In the genomic region with DNA sequence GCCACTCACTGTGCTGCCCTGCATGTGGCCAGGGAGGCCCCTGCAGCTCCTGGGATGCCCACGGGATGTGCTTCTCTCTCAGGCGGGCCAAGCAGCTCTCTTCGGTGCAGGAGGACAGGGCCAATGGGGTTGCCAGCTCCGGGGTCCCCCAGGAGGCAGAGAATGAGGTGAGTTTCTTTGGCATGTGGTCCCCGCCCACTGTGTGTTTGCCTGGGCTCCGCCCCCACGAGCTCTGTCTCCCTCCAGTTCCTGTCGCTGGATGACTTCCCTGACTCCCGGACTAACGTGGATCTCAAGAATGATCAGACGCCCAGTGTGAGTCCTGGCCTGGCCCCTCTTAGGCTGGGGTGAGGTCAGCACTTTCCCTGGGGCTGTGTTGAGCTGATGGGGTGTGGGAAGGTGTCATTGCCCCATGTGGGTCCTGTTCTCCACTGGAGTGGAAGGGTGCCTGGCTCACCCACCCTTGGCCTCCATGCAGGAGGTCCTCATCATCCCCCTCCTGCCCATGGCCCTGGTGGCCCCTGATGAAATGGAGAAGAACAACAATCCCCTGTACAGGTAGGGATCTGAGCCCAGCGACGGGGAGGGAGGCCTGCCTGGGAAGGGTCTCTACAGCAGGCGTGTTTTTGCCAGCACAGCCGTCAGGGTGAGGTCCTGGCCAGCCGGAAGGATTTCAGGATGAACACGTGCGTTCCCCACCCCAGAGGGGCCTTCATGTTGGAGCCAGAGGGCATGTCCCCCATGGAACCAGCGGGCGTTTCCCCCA, we compare ENCODE assay signal across 16 cellular contexts. TPM values are rescaled to one million over a fixed set of nuclear protein-coding genes. Genes with fewer than 3 reads are reported as not detected.
A peak's percentile ranks its signal among the peaks of the same experiment; 100 is the strongest.
DNase-seq lines count a peak whose midpoint lies in the region; ATAC-seq, FAIRE-seq and TF ChIP-seq lines count a peak whose summit lies in the region.
"Had no signal": no experiment of that assay in that cellular context is flagged by ENCODE, and none has a peak within 500 bp of the region (broad histone marks: within the 10 kb centered on the region; RNA-seq: fewer than 3 reads in every experiment).

No MANE protein-coding gene starts in this region.

- H3K9me1 ChIP-seq in K562 (ENCODE audit: control insufficient read depth, insufficient read depth, low read length), result no peaks in the 10 kb centered on the region

- WGBS in K562 (ENCODE audit: insufficient coverage, low coverage, missing lambda C conversion rate), result 92% methylated on average over 16 of the region's 20 CpGs
- 86 to 88% methylated on average over 18 to 19 of the region's 20 CpGs for WGBS in lower leg skin, 2 donors

- H3K27me3 Mint-ChIP-seq in GM23338 (ENCODE audit: insufficient read depth, low read depth, poor library complexity) (peaks cover 8% of the 10 kb centered on the region), memory B cell (no peaks in the 10 kb centered on the region)

- TF ChIP-seq EP300 in K562 (IDR thresholded peaks at IDR 0.05; ENCODE audit: low read length), result no peak

- peaks cover 27% of the 10 kb centered on the region for H3K79me2 ChIP-seq in GM23338 (replicated peaks; ENCODE audit: insufficient read depth)
- H3K79me2 ChIP-seq in K562 (ENCODE audit: control insufficient read depth, insufficient read depth, low read length), result peaks cover 32% of the 10 kb centered on the region

- no peaks in the 10 kb centered on the region for H3F3A ChIP-seq in GM23338 (replicated peaks; ENCODE audit: low read depth)

- TF ChIP-seq RAD21 in K562 (CRISPR knock-in tag; conservative IDR thresholded peaks at IDR 0.05 in 1 of 2, IDR thresholded peaks at IDR 0.05 in 1 of 2), result no peak

- no peak overlapping the region for H3K27ac Mint-ChIP-seq in GM23338
- H3K27ac Mint-ChIP-seq in memory B cell, result peak overlapping the region; percentile 50
- H3K27ac Mint-ChIP-seq: CD8-positive, alpha-beta T cell had no signal

- H3K4me3 ChIP-seq in GM23338 (no peak overlapping the region), K562 (no peak overlapping the region), lower leg skin (ENCODE audit: low read depth, poor library complexity, severe bottlenecking) (no peak overlapping the region)
- H3K4me3 ChIP-seq: A549 had no signal

- H3K9me2 ChIP-seq in GM23338 (ENCODE audit: insufficient read depth), result no peaks in the 10 kb centered on the region

- TF ChIP-seq CTCF in GM23338 (conservative IDR thresholded peaks at IDR 0.05; ENCODE audit: low read depth in 2 of 2) (no peak), K562 (IDR thresholded peaks at IDR 0.05 in 2 of 3, conservative IDR thresholded peaks at IDR 0.05 in 1 of 3; ENCODE audit: insufficient read depth in 2 of 3, low read depth in 1 of 3, low read length in 3 of 3) (no peak), lower leg skin (IDR thresholded peaks at IDR 0.05) (no peak)

- no TSS peak for BruUV-seq in K562 (replicated peaks; lab: Mats Ljungman, UMichigan)

- H3K36me3 Mint-ChIP-seq in GM23338 (ENCODE audit: low read depth), result peaks cover 13% of the 10 kb centered on the region
- H3K36me3 Mint-ChIP-seq in memory B cell, result peaks cover 14% of the 10 kb centered on the region

- H3K27ac ChIP-seq in GM23338 (ENCODE audit: low read depth) (no peak overlapping the region), K562 (ENCODE audit: extremely low read depth, low read depth, low read length) (no peak overlapping the region)
- H3K27ac ChIP-seq: A549 had no signal

- no peak for FAIRE-seq in K562 (lab: Jason Lieb, UNC)
- FAIRE-seq: A549, GM19239, H54, HepG2, HTR-8/SVneo had no signal

- H4K20me1 ChIP-seq in GM23338 (replicated peaks; ENCODE audit: insufficient read depth) (peaks cover 12% of the 10 kb centered on the region; the same call in 1 of the 2 replicates), K562 (replicated peaks; ENCODE audit: control insufficient read depth, insufficient read depth, low read length) (no peaks in the 10 kb centered on the region)

- H3K9me3 Mint-ChIP-seq in GM23338 (no peaks in the 10 kb centered on the region; the same call in 2 of the 3 replicates), memory B cell (no peaks in the 10 kb centered on the region)
- H3K9me3 Mint-ChIP-seq: CD8-positive, alpha-beta T cell had no signal

- H3K4me1 ChIP-seq in GM23338 (ENCODE audit: insufficient read depth) (no peaks in the 10 kb centered on the region), K562 (replicated peaks in 1 of 2; ENCODE audit: control insufficient read depth in 2 of 2, insufficient read depth in 2 of 2, low read length in 2 of 2) (peaks cover 0 to 5% of the 10 kb centered on the region in 2 experiments; a peak in 2 of 5 replicates)
- H3K4me1 ChIP-seq: A549 had no signal

- H3K4me2 ChIP-seq in GM23338, result no peak overlapping the region
- no peak overlapping the region for H3K4me2 ChIP-seq in K562 (ENCODE audit: insufficient read depth, low read length)
- H3K4me2 ChIP-seq: A549 had no signal

- no peaks in the 10 kb centered on the region; the same call in 2 of the 3 replicates for H3K4me1 Mint-ChIP-seq in GM23338
- H3K4me1 Mint-ChIP-seq in memory B cell, result peaks cover 8% of the 10 kb centered on the region
- H3K4me1 Mint-ChIP-seq: CD14-positive monocyte had no signal

- in situ Hi-C loops in K562 (cut with MboI), result no loop called here

- peak; percentile 17 for DNase-seq in D341Med (ENCODE audit: low spot score)
- DNase-seq in GM23338 (ENCODE audit: low spot score), result no peak
- DNase-seq in K562 (ENCODE audit: extremely low read depth in 1 of 4, low spot score in 3 of 4), result no peak
- DNase-seq in memory B cell (ENCODE audit: low spot score in 2 of 2), result no peak
- DNase-seq in erythroblast (lab: John Stamatoyannopoulos, UW), result no peak
- no peak for DNase-seq in lower leg skin (ENCODE audit: low spot score in 2 of 2)
- DNase-seq: CD8-positive, alpha-beta T cell; COR-L47; GF-D8 had no signal

- POLR2A ChIA-PET in K562 (lab: Yijun Ruan, JAX), result interaction anchor here (0.6 to 2.7 kb wide), 3 partner anchors 8 to 285 kb away, joined by 4 to 11 read pairs (median 6); a partner anchor contains a TSS

- H3K27me3 ChIP-seq in GM23338 (ENCODE audit: insufficient read depth) (no peaks in the 10 kb centered on the region), K562 (ENCODE audit: control insufficient read depth in 2 of 2, insufficient read depth in 2 of 2, low read length in 2 of 2) (no peaks in the 10 kb centered on the region)

- H3K36me3 ChIP-seq in GM23338 (ENCODE audit: insufficient read depth) (no peaks in the 10 kb centered on the region; the same call in 1 of the 2 replicates), K562 (ENCODE audit: control insufficient read depth, insufficient read depth, low read length) (peaks cover 68% of the 10 kb centered on the region; the same call in 1 of the 3 replicates)

- CTCF ChIA-PET in K562 (lab: Yijun Ruan, JAX; ENCODE audit: low intra/inter-chr PET ratio), result no interaction called here

- TF ChIP-seq POLR2A in K562 (conservative IDR thresholded peaks at IDR 0.05), result no peak
- TF ChIP-seq POLR2A in erythroblast (IDR thresholded peaks at IDR 0.05; ENCODE audit: low read length), result no peak
- TF ChIP-seq POLR2A in lower leg skin (IDR thresholded peaks at IDR 0.05), result no peak

- ATAC-seq in GM23338 (peak; percentile 56; the same call in 2 of the 3 replicates), K562 (no peak), memory B cell (ENCODE audit: low read depth) (no peak), HG03457 (IDR thresholded peaks at IDR 0.05; ENCODE audit: unreplicated experiment) (no peak)
- ATAC-seq: A549; CD8-positive, alpha-beta T cell; HepG2 had no signal

- no peaks in the 10 kb centered on the region for H3K9me3 ChIP-seq in K562 (replicated peaks; ENCODE audit: control insufficient read depth, insufficient read depth, low read depth, low read length)
- H3K9me3 ChIP-seq: A549 had no signal

- no peak overlapping the region; a peak in 1 of 4 replicates for H3K9ac ChIP-seq in K562 (ENCODE audit: insufficient read depth in 1 of 2, low read depth in 2 of 2, low read length in 2 of 2)

- intact Hi-C loops in K562 (cut with micrococcal nuclease), result no loop called here
- intact Hi-C loops in lower leg skin (cut with DNase I; ENCODE audit: low total_unique reads), result no loop called here

- H2AFZ ChIP-seq in GM23338 (no peak overlapping the region), K562 (ENCODE audit: low read depth, low read length) (no peak overlapping the region)

- no peak overlapping the region for H3K4me3 Mint-ChIP-seq in GM23338
- H3K4me3 Mint-ChIP-seq in memory B cell, result no peak overlapping the region
- H3K4me3 Mint-ChIP-seq: CD14-positive monocyte; CD8-positive, alpha-beta T cell had no signal

RNA-seq across cellular contexts. Expression of a gene that starts 7.7 kb away (rescaled TPM):
- total RNA-seq in GM23338 (2014; rRNA removed; shearing (Covaris generic)), result 1.6 and 4.9 TPM in 2 replicates
- polyA plus RNA-seq in GM23338 (2016; fragmentation: Nextera tagmentation; extraction: Ambion mirVana) (1.1 and 2.6 TPM in 2 replicates), K562 (2011; rRNA removed) (1.1 and 2.2 TPM in 2 replicates), K562 (2014; fragmentation: Illumina TruSeq; extraction: Trizol) (0.34 TPM in 1 of 2 replicates, not detected in the other), K562 (2014; fragmentation: Nextera tagmentation; extraction: Ambion mirVana) (not detected), K562 (2014; rRNA removed) (1.0 and 2.2 TPM in 2 replicates)
- total RNA-seq in K562 (2011; cell fraction: chromatin; rRNA removed; ENCODE audit: low replicate concordance), result not detected in 2 replicates
- 1.0 and 3.9 TPM in 2 replicates for total RNA-seq in K562 (2011; cell fraction: nucleolus; rRNA removed)
- not detected in 2 replicates for total RNA-seq in K562 (2011; cell fraction: nucleoplasm; rRNA removed)
- total RNA-seq in K562 (2014; rRNA removed) (2.2 and 2.6 TPM in 2 replicates), K562 (2014; rRNA removed; fragmentation: Illumina TruSeq; extraction: Trizol) (not detected in 2 replicates), K562 (2015; rRNA removed; fragmentation: Illumina TruSeq; extraction: Trizol) (0.26 and 0.69 TPM in 2 replicates), K562 (2021) (4.0 and 8.9 TPM in 2 replicates), lower leg skin (1 to 10 TPM; 1.5 to 9.4 (median 4.4) TPM)
- polyA plus RNA-seq in K562 (2011; cell fraction: cytosol; rRNA removed), result 2.9 and 6.2 TPM in 2 replicates
- 0.51 and 1.7 TPM in 2 replicates for polyA plus RNA-seq in K562 (2011; cell fraction: nucleus; rRNA removed)
- polyA plus RNA-seq in K562 (2012), result 1.7 and 7.0 TPM in 2 replicates
- polyA minus RNA-seq in K562 (2011; rRNA and poly(A)+ RNA removed), result not detected in 2 replicates
- 1.2 TPM in 1 of 2 replicates, not detected in the other for polyA minus RNA-seq in K562 (2011; cell fraction: cytosol; rRNA and poly(A)+ RNA removed)
- 0.89 and 1.2 TPM in 2 replicates for polyA minus RNA-seq in K562 (2011; cell fraction: nucleus; rRNA and poly(A)+ RNA removed)

RNA-seq across cellular contexts. Expression of a gene that starts 9.7 kb away (rescaled TPM):
- 76.1 and 77.5 TPM in 2 replicates for total RNA-seq in GM23338 (2014; rRNA removed; shearing (Covaris generic))
- 52.2 and 60.7 TPM in 2 replicates for polyA plus RNA-seq in GM23338 (2016; fragmentation: Nextera tagmentation; extraction: Ambion mirVana)
- 73.5 and 259 TPM in 2 replicates for total RNA-seq in K562 (2011; cell fraction: chromatin; rRNA removed; ENCODE audit: low replicate concordance)
- 203 and 218 TPM in 2 replicates for total RNA-seq in K562 (2011; cell fraction: nucleolus; rRNA removed)
- 91.6 and 121 TPM in 2 replicates for total RNA-seq in K562 (2011; cell fraction: nucleoplasm; rRNA removed)
- 72.3 and 79.2 TPM in 2 replicates for total RNA-seq in K562 (2014; rRNA removed)
- 20.2 and 24.3 TPM in 2 replicates for total RNA-seq in K562 (2014; rRNA removed; fragmentation: Illumina TruSeq; extraction: Trizol)
- 40.5 and 42.9 TPM in 2 replicates for total RNA-seq in K562 (2015; rRNA removed; fragmentation: Illumina TruSeq; extraction: Trizol)
- 83.2 and 88.6 TPM in 2 replicates for total RNA-seq in K562 (2021)
- polyA plus RNA-seq in K562 (2011; rRNA removed), result 31.2 and 43.9 TPM in 2 replicates
- polyA plus RNA-seq in K562 (2011; cell fraction: cytosol; rRNA removed), result 48.1 and 62.5 TPM in 2 replicates
- 140 and 169 TPM in 2 replicates for polyA plus RNA-seq in K562 (2011; cell fraction: nucleus; rRNA removed)
- 46.4 and 80.8 TPM in 2 replicates for polyA plus RNA-seq in K562 (2012)
- 32.4 and 44.0 TPM in 2 replicates for polyA plus RNA-seq in K562 (2014; fragmentation: Illumina TruSeq; extraction: Trizol)
- 10 to 100 TPM in 1 of 2 experiments, 1 to 10 TPM in 1; 3.6 to 10.0 TPM for polyA plus RNA-seq in K562 (2014; fragmentation: Nextera tagmentation; extraction: Ambion mirVana)
- 63.3 and 67.1 TPM in 2 replicates for polyA plus RNA-seq in K562 (2014; rRNA removed)
- polyA minus RNA-seq in K562 (2011; rRNA and poly(A)+ RNA removed), result 20.3 and 21.0 TPM in 2 replicates
- 44.2 and 53.0 TPM in 2 replicates for polyA minus RNA-seq in K562 (2011; cell fraction: cytosol; rRNA and poly(A)+ RNA removed)
- 37.6 and 55.5 TPM in 2 replicates for polyA minus RNA-seq in K562 (2011; cell fraction: nucleus; rRNA and poly(A)+ RNA removed)
- total RNA-seq in lower leg skin, result 10 to 100 TPM; 40.7 to 54.3 (median 41.5) TPM

RNA-seq across cellular contexts. Expression of a gene that starts 10.2 kb away (rescaled TPM):
- total RNA-seq in GM23338 (2014; rRNA removed; shearing (Covaris generic)), result 30.7 and 36.3 TPM in 2 replicates
- 14.6 and 15.6 TPM in 2 replicates for polyA plus RNA-seq in GM23338 (2016; fragmentation: Nextera tagmentation; extraction: Ambion mirVana)
- total RNA-seq in K562 (2011; cell fraction: chromatin; rRNA removed; ENCODE audit: low replicate concordance), result 23.7 and 131 TPM in 2 replicates
- total RNA-seq in K562 (2011; cell fraction: nucleolus; rRNA removed), result 145 and 174 TPM in 2 replicates
- total RNA-seq in K562 (2011; cell fraction: nucleoplasm; rRNA removed), result 53.0 and 58.1 TPM in 2 replicates
- total RNA-seq in K562 (2014; rRNA removed), result 18.1 and 26.0 TPM in 2 replicates
- 0.67 and 1.2 TPM in 2 replicates for total RNA-seq in K562 (2014; rRNA removed; fragmentation: Illumina TruSeq; extraction: Trizol)
- 7.5 and 7.6 TPM in 2 replicates for total RNA-seq in K562 (2015; rRNA removed; fragmentation: Illumina TruSeq; extraction: Trizol)
- total RNA-seq in K562 (2021), result 35.8 and 37.1 TPM in 2 replicates
- polyA plus RNA-seq in K562 (2011; rRNA removed), result 8.8 and 19.2 TPM in 2 replicates
- 17.7 and 43.8 TPM in 2 replicates for polyA plus RNA-seq in K562 (2011; cell fraction: cytosol; rRNA removed)
- 202 and 324 TPM in 2 replicates for polyA plus RNA-seq in K562 (2011; cell fraction: nucleus; rRNA removed)
- polyA plus RNA-seq in K562 (2012), result 22.2 and 47.8 TPM in 2 replicates
- 3.2 and 13.6 TPM in 2 replicates for polyA plus RNA-seq in K562 (2014; fragmentation: Illumina TruSeq; extraction: Trizol)
- under 1 TPM; 0.08 to 0.39 TPM for polyA plus RNA-seq in K562 (2014; fragmentation: Nextera tagmentation; extraction: Ambion mirVana)
- 31.7 and 32.7 TPM in 2 replicates for polyA plus RNA-seq in K562 (2014; rRNA removed)
- 3.2 and 3.9 TPM in 2 replicates for polyA minus RNA-seq in K562 (2011; rRNA and poly(A)+ RNA removed)
- polyA minus RNA-seq in K562 (2011; cell fraction: cytosol; rRNA and poly(A)+ RNA removed), result 17.6 and 18.8 TPM in 2 replicates
- polyA minus RNA-seq in K562 (2011; cell fraction: nucleus; rRNA and poly(A)+ RNA removed), result 38.4 and 48.2 TPM in 2 replicates
- 10 to 100 TPM; 34.8 to 47.2 (median 38.8) TPM for total RNA-seq in lower leg skin

RNA-seq across cellular contexts. Expression of a gene that starts 12.1 kb away (rescaled TPM):
- 0.28 and 1.2 TPM in 2 replicates for total RNA-seq in GM23338 (2014; rRNA removed; shearing (Covaris generic))
- 1.8 and 1.9 TPM in 2 replicates for polyA plus RNA-seq in GM23338 (2016; fragmentation: Nextera tagmentation; extraction: Ambion mirVana)
- total RNA-seq in K562 (2011; cell fraction: chromatin; rRNA removed; ENCODE audit: low replicate concordance), result 0.30 TPM in 1 of 2 replicates, not detected in the other
- 1.3 and 1.4 TPM in 2 replicates for total RNA-seq in K562 (2011; cell fraction: nucleolus; rRNA removed)
- 0.46 TPM in 1 of 2 replicates, not detected in the other for total RNA-seq in K562 (2011; cell fraction: nucleoplasm; rRNA removed)
- total RNA-seq in K562 (2014; rRNA removed), result 2.4 and 3.7 TPM in 2 replicates
- total RNA-seq in K562 (2014; rRNA removed; fragmentation: Illumina TruSeq; extraction: Trizol), result not detected in 2 replicates
- total RNA-seq in K562 (2015; rRNA removed; fragmentation: Illumina TruSeq; extraction: Trizol), result not detected in 2 replicates
- total RNA-seq in K562 (2021), result 2.6 and 4.0 TPM in 2 replicates
- 0.17 and 0.27 TPM in 2 replicates for polyA plus RNA-seq in K562 (2011; rRNA removed)
- polyA plus RNA-seq in K562 (2011; cell fraction: cytosol; rRNA removed), result 1.0 and 5.9 TPM in 2 replicates
- 0.77 and 1.7 TPM in 2 replicates for polyA plus RNA-seq in K562 (2011; cell fraction: nucleus; rRNA removed)
- polyA plus RNA-seq in K562 (2012), result 2.1 and 4.6 TPM in 2 replicates
- not detected in 2 replicates for polyA plus RNA-seq in K562 (2014; fragmentation: Illumina TruSeq; extraction: Trizol)
- under 1 TPM in 1 of 2 experiments, not detected in 1; 0.03 TPM for polyA plus RNA-seq in K562 (2014; fragmentation: Nextera tagmentation; extraction: Ambion mirVana)
- 2.7 and 2.8 TPM in 2 replicates for polyA plus RNA-seq in K562 (2014; rRNA removed)
- polyA minus RNA-seq in K562 (2011; rRNA and poly(A)+ RNA removed), result not detected in 2 replicates
- polyA minus RNA-seq in K562 (2011; cell fraction: cytosol; rRNA and poly(A)+ RNA removed), result not detected in 2 replicates
- polyA minus RNA-seq in K562 (2011; cell fraction: nucleus; rRNA and poly(A)+ RNA removed), result 0.67 and 0.94 TPM in 2 replicates
- total RNA-seq in lower leg skin, result 10 to 100 TPM; 23.6 to 63.3 (median 33.5) TPM

RNA-seq across cellular contexts. Expression of a gene that starts 28.0 kb away (rescaled TPM):
- total RNA-seq in GM23338 (2014; rRNA removed; shearing (Covaris generic)), result 0.58 TPM in 1 of 2 replicates, not detected in the other
- polyA plus RNA-seq in GM23338 (2016; fragmentation: Nextera tagmentation; extraction: Ambion mirVana), result not detected in 2 replicates
- total RNA-seq in K562 (2011; cell fraction: chromatin; rRNA removed; ENCODE audit: low replicate concordance), result 0.14 and 0.28 TPM in 2 replicates
- total RNA-seq in K562 (2011; cell fraction: nucleolus; rRNA removed), result 0.17 and 0.39 TPM in 2 replicates
- total RNA-seq in K562 (2011; cell fraction: nucleoplasm; rRNA removed), result 0.22 and 0.31 TPM in 2 replicates
- 0.05 and 0.08 TPM in 2 replicates for total RNA-seq in K562 (2014; rRNA removed)
- not detected in 2 replicates for total RNA-seq in K562 (2014; rRNA removed; fragmentation: Illumina TruSeq; extraction: Trizol)
- total RNA-seq in K562 (2015; rRNA removed; fragmentation: Illumina TruSeq; extraction: Trizol), result 0.04 TPM in 2 replicates
- 0.22 TPM in 2 replicates for total RNA-seq in K562 (2021)
- polyA plus RNA-seq in K562 (2011; rRNA removed), result 0.09 TPM in 1 of 2 replicates, not detected in the other
- polyA plus RNA-seq in K562 (2011; cell fraction: cytosol; rRNA removed), result 0.03 and 0.06 TPM in 2 replicates
- 0.11 and 0.27 TPM in 2 replicates for polyA plus RNA-seq in K562 (2011; cell fraction: nucleus; rRNA removed)
- polyA plus RNA-seq in K562 (2012), result 0.52 and 46.0 TPM in 2 replicates
- 0.04 and 0.22 TPM in 2 replicates for polyA plus RNA-seq in K562 (2014; fragmentation: Illumina TruSeq; extraction: Trizol)
- not detected for polyA plus RNA-seq in K562 (2014; fragmentation: Nextera tagmentation; extraction: Ambion mirVana)
- polyA plus RNA-seq in K562 (2014; rRNA removed), result 0.07 and 0.15 TPM in 2 replicates
- 0.03 TPM in 1 of 2 replicates, not detected in the other for polyA minus RNA-seq in K562 (2011; rRNA and poly(A)+ RNA removed)
- polyA minus RNA-seq in K562 (2011; cell fraction: cytosol; rRNA and poly(A)+ RNA removed), result 0.36 TPM in 1 of 2 replicates, not detected in the other
- polyA minus RNA-seq in K562 (2011; cell fraction: nucleus; rRNA and poly(A)+ RNA removed), result 0.13 TPM in 1 of 2 replicates, not detected in the other
- under 1 TPM in 2 of 4 donors, not detected in 2; 0.07 to 0.10 TPM for total RNA-seq in lower leg skin
- total RNA-seq: HepG2 had no signal
